1 cellular context compared by ENCODE assay signal in genomic region chr14:35380794-35381193, GRCh38.
A peak's percentile ranks its signal among the peaks of the same experiment; 100 is the strongest.
TF ChIP-seq lines count a peak whose summit lies in the region.

No MANE protein-coding gene starts in this region.

TF ChIP-seq in HepG2, 621 proteins besides CTCF, POLR2A, EP300 and RAD21 (continued from another document):
- 0 out of 2 replicates have a peak, but pooled peaks have one; percentile 27 for TF ChIP-seq ZNF609 (CRISPR knock-in tag; IDR thresholded peaks at IDR 0.05; ENCODE audit: borderline replicate concordance)
- peak; percentile 80 for TF ChIP-seq MAFF (IDR thresholded peaks at IDR 0.05; ENCODE audit: low read depth, low read length)
- TF ChIP-seq RAD51 (IDR thresholded peaks at IDR 0.05; ENCODE audit: borderline replicate concordance) = no peak
- TF ChIP-seq RXRA (CRISPR knock-in tag; IDR thresholded peaks at IDR 0.05) = peak; percentile 18; the same call in 1 of the 2 replicates
- TF ChIP-seq PPARG (CRISPR knock-in tag; conservative IDR thresholded peaks at IDR 0.05) = peak; percentile 87
- no peak for TF ChIP-seq ZNF33A (CRISPR knock-in tag; IDR thresholded peaks at IDR 0.05; ENCODE audit: borderline replicate concordance)
- peak; percentile 19; the same call in 1 of the 2 replicates for TF ChIP-seq BCL6 (CRISPR knock-in tag; IDR thresholded peaks at IDR 0.05)
- 0 out of 2 replicates have a peak, but pooled peaks have one; percentile 40 for TF ChIP-seq ZSCAN30 (CRISPR knock-in tag; IDR thresholded peaks at IDR 0.05)
- TF ChIP-seq MAFK (conservative IDR thresholded peaks at IDR 0.05 in 1 of 2, IDR thresholded peaks at IDR 0.05 in 1 of 2; ENCODE audit: low read length in 2 of 2) = peak; percentile 78 to 84
TF ChIP-seq in HepG2: peak in this region for 8.
